ENCODE assay signal across 17 cellular contexts in genomic region chr6:10733151-10733715, GRCh38. TPM values are rescaled to one million over a fixed set of nuclear protein-coding genes. Genes with fewer than 3 reads are reported as not detected.
A peak's percentile ranks its signal among the peaks of the same experiment; 100 is the strongest.
DNase-seq lines count a peak whose midpoint lies in the region; ATAC-seq and TF ChIP-seq lines count a peak whose summit lies in the region.
"Had no signal": no experiment of that assay in that cellular context is flagged by ENCODE, and none has a peak within 500 bp of the region (broad histone marks: within the 10 kb centered on the region; RNA-seq: fewer than 3 reads in every experiment).

No MANE protein-coding gene starts in this region.

- no peak overlapping the region for H2BK15ac ChIP-seq in mesenchymal stem cell (ENCODE audit: low read depth, poor library complexity, severe bottlenecking)

- H3K23ac ChIP-seq in mesenchymal stem cell (ENCODE audit: low read length in 2 of 2) = no peak overlapping the region

- H3K4me3 Mint-ChIP-seq in GM23338 = no peak overlapping the region
- no peak overlapping the region for H3K4me3 Mint-ChIP-seq in WTC11
- no peak overlapping the region for H3K4me3 Mint-ChIP-seq in activated T-helper 17 cell treated with anti-CD3 and anti-CD28 coated beads, Interleukin-2, amount 50 U/mL, for 72 hours
- no peak overlapping the region for H3K4me3 Mint-ChIP-seq in T-helper 2 cell treated with Interferon-gamma antibody and Interleukin-4, amounts not matched to agents 5 μg/mL and 100 μg/mL, for 36 hours
- no peak overlapping the region for H3K4me3 Mint-ChIP-seq in stimulated activated memory B cell treated with anti-CD40 and anti-IgM and Interleukin-4, amounts not matched to agents 10 μg/mL and 1 μg/mL and 100 μg/mL, for 72 hours
- H3K4me3 Mint-ChIP-seq: activated naive CD8-positive, alpha-beta T cell treated with anti-CD3 and anti-CD28 coated beads, Interleukin-2, amount 10 ng/mL, durations not matched to agents 7 days and 5 days; H9 had no signal

- no peak overlapping the region for H3K9ac ChIP-seq in mesenchymal stem cell (ENCODE audit: low read length)

- no peak overlapping the region for H2AFZ ChIP-seq in GM23338
- H2AFZ ChIP-seq in mesenchymal stem cell (ENCODE audit: low read depth, low read length) = no peak overlapping the region

- no peak overlapping the region for H4K91ac ChIP-seq in mesenchymal stem cell (ENCODE audit: low read length)

- WGBS in mesenchymal stem cell = 94% methylated on average over 17 of the region's 17 CpGs

- H3K27ac Mint-ChIP-seq in GM23338 (peak overlapping the region; percentile 56; the same call in 1 of the 2 replicates), WTC11 (peak overlapping the region; percentile 57)
- no peak overlapping the region for H3K27ac Mint-ChIP-seq in activated T-helper 17 cell treated with anti-CD3 and anti-CD28 coated beads, Interleukin-2, amount 50 U/mL, for 72 hours
- no peak overlapping the region for H3K27ac Mint-ChIP-seq in T-helper 2 cell treated with Interferon-gamma antibody and Interleukin-4, amounts not matched to agents 5 μg/mL and 100 μg/mL, for 36 hours
- H3K27ac Mint-ChIP-seq in stimulated activated memory B cell treated with anti-CD40 and anti-IgM and Interleukin-4, amounts not matched to agents 10 μg/mL and 1 μg/mL and 100 μg/mL, for 72 hours = no peak overlapping the region
- H3K27ac Mint-ChIP-seq: activated naive CD8-positive, alpha-beta T cell treated with anti-CD3 and anti-CD28 coated beads, Interleukin-2, amount 10 ng/mL, durations not matched to agents 7 days and 5 days had no signal

- no peak overlapping the region for H3K4me2 ChIP-seq in GM23338
- H3K4me2 ChIP-seq in mesenchymal stem cell (ENCODE audit: low read length, poor library complexity, severe bottlenecking) = no peak overlapping the region

- H3K27me3 Mint-ChIP-seq in GM23338 (ENCODE audit: insufficient read depth, low read depth, poor library complexity) = peaks cover 5% of the 10 kb centered on the region
- H3K27me3 Mint-ChIP-seq in WTC11 (ENCODE audit: low read depth) = no peaks in the 10 kb centered on the region
- no peaks in the 10 kb centered on the region for H3K27me3 Mint-ChIP-seq in activated T-helper 17 cell treated with anti-CD3 and anti-CD28 coated beads, Interleukin-2, amount 50 U/mL, for 72 hours
- no peaks in the 10 kb centered on the region for H3K27me3 Mint-ChIP-seq in T-helper 2 cell treated with Interferon-gamma antibody and Interleukin-4, amounts not matched to agents 5 μg/mL and 100 μg/mL, for 36 hours (ENCODE audit: low read depth)
- H3K27me3 Mint-ChIP-seq in stimulated activated memory B cell treated with anti-CD40 and anti-IgM and Interleukin-4, amounts not matched to agents 10 μg/mL and 1 μg/mL and 100 μg/mL, for 72 hours = no peaks in the 10 kb centered on the region
- H3K27me3 Mint-ChIP-seq: activated naive CD8-positive, alpha-beta T cell treated with anti-CD3 and anti-CD28 coated beads, Interleukin-2, amount 10 ng/mL, durations not matched to agents 7 days and 5 days had no signal

- no peak overlapping the region for H2BK120ac ChIP-seq in mesenchymal stem cell (ENCODE audit: low read depth, low read length)

- H3K9me2 ChIP-seq in GM23338 (ENCODE audit: insufficient read depth) = no peaks in the 10 kb centered on the region

- H2AK5ac ChIP-seq in mesenchymal stem cell (ENCODE audit: low read length, severe bottlenecking) = peak overlapping the region; percentile 7

- TF ChIP-seq CTCF in 22Rv1 (IDR thresholded peaks at IDR 0.05) (no peak), GM23338 (conservative IDR thresholded peaks at IDR 0.05; ENCODE audit: low read depth in 2 of 2) (no peak), WTC11 (IDR thresholded peaks at IDR 0.05) (no peak)

- H4K20me1 ChIP-seq in GM23338 (replicated peaks; ENCODE audit: insufficient read depth) = no peaks in the 10 kb centered on the region

- CTCF ChIA-PET in WTC11 (lab: Charles Lee) = interaction anchor here (1.0 kb wide), 1 partner anchor 14 kb away, joined by 3 read pairs; no protein-coding TSS in a partner anchor

- H3F3A ChIP-seq in GM23338 (replicated peaks; ENCODE audit: low read depth) = no peaks in the 10 kb centered on the region

- H3K18ac ChIP-seq in mesenchymal stem cell (ENCODE audit: low read depth in 1 of 2, low read length in 2 of 2) = no peak overlapping the region

- no peak overlapping the region for H2BK12ac ChIP-seq in mesenchymal stem cell (ENCODE audit: low read length in 2 of 2)

- peaks cover 11% of the 10 kb centered on the region for H3K79me1 ChIP-seq in mesenchymal stem cell (replicated peaks; ENCODE audit: low read length, poor library complexity, severe bottlenecking)

- no peak overlapping the region for H3K14ac ChIP-seq in mesenchymal stem cell (ENCODE audit: low read length in 2 of 2)

- no peaks in the 10 kb centered on the region for H3K9me3 ChIP-seq in mesenchymal stem cell (ENCODE audit: control insufficient read depth, low read length)
- H3K9me3 ChIP-seq: BE2C had no signal

- no peaks in the 10 kb centered on the region for H3K4me1 ChIP-seq in GM23338 (ENCODE audit: insufficient read depth)
- H3K4me1 ChIP-seq in mesenchymal stem cell (ENCODE audit: control insufficient read depth, insufficient read depth, low read depth, low read length) = peaks cover 6% of the 10 kb centered on the region
- H3K4me1 ChIP-seq: BE2C had no signal

- POLR2A ChIA-PET in WTC11 (lab: Charles Lee) = interaction anchor here (0.6 kb wide), 1 partner anchor 11 kb away, joined by 3 read pairs; no protein-coding TSS in a partner anchor

- ATAC-seq in GM23338 (peak; percentile 40), WTC11 (no peak; the same call in none of the 2 replicates)
- no peak for ATAC-seq in activated T-helper 17 cell treated with anti-CD3 and anti-CD28 coated beads, Interleukin-2, amount 50 U/mL, for 72 hours (replicated peaks)
- no peak for ATAC-seq in stimulated activated memory B cell treated with anti-CD40 and anti-IgM and Interleukin-4, amounts not matched to agents 10 μg/mL and 1 μg/mL and 100 μg/mL, for 72 hours

- no peak overlapping the region for H2BK5ac ChIP-seq in mesenchymal stem cell (ENCODE audit: low read depth, low read length, poor library complexity, severe bottlenecking)

- peaks cover 42% of the 10 kb centered on the region for H3K36me3 Mint-ChIP-seq in GM23338 (ENCODE audit: low read depth)
- peaks cover 39% of the 10 kb centered on the region for H3K36me3 Mint-ChIP-seq in WTC11
- peaks cover 37% of the 10 kb centered on the region for H3K36me3 Mint-ChIP-seq in activated T-helper 17 cell treated with anti-CD3 and anti-CD28 coated beads, Interleukin-2, amount 50 U/mL, for 72 hours (ENCODE audit: low read depth)
- H3K36me3 Mint-ChIP-seq in T-helper 2 cell treated with Interferon-gamma antibody and Interleukin-4, amounts not matched to agents 5 μg/mL and 100 μg/mL, for 36 hours (ENCODE audit: low read depth) = peaks cover 17% of the 10 kb centered on the region
- H3K36me3 Mint-ChIP-seq in stimulated activated memory B cell treated with anti-CD40 and anti-IgM and Interleukin-4, amounts not matched to agents 10 μg/mL and 1 μg/mL and 100 μg/mL, for 72 hours = peaks cover 8% of the 10 kb centered on the region

- H3K27me3 ChIP-seq in GM23338 (ENCODE audit: insufficient read depth) (no peaks in the 10 kb centered on the region), mesenchymal stem cell (ENCODE audit: control insufficient read depth in 1 of 2, insufficient read depth in 1 of 2, low read length in 2 of 2) (no peaks in the 10 kb centered on the region)
- H3K27me3 ChIP-seq: BE2C had no signal

- H3K4me1 Mint-ChIP-seq in GM23338 = no peaks in the 10 kb centered on the region
- H3K4me1 Mint-ChIP-seq in WTC11 = no peaks in the 10 kb centered on the region
- H3K4me1 Mint-ChIP-seq in activated T-helper 17 cell treated with anti-CD3 and anti-CD28 coated beads, Interleukin-2, amount 50 U/mL, for 72 hours = peaks cover under 1% of the 10 kb centered on the region
- no peaks in the 10 kb centered on the region for H3K4me1 Mint-ChIP-seq in T-helper 2 cell treated with Interferon-gamma antibody and Interleukin-4, amounts not matched to agents 5 μg/mL and 100 μg/mL, for 36 hours (ENCODE audit: low read depth)
- peaks cover under 1% of the 10 kb centered on the region for H3K4me1 Mint-ChIP-seq in stimulated activated memory B cell treated with anti-CD40 and anti-IgM and Interleukin-4, amounts not matched to agents 10 μg/mL and 1 μg/mL and 100 μg/mL, for 72 hours
- H3K4me1 Mint-ChIP-seq: activated naive CD8-positive, alpha-beta T cell treated with anti-CD3 and anti-CD28 coated beads, Interleukin-2, amount 10 ng/mL, durations not matched to agents 7 days and 5 days; H9 had no signal

- no peaks in the 10 kb centered on the region for H3K9me3 Mint-ChIP-seq in GM23338
- no peaks in the 10 kb centered on the region for H3K9me3 Mint-ChIP-seq in WTC11
- H3K9me3 Mint-ChIP-seq in activated T-helper 17 cell treated with anti-CD3 and anti-CD28 coated beads, Interleukin-2, amount 50 U/mL, for 72 hours = no peaks in the 10 kb centered on the region
- H3K9me3 Mint-ChIP-seq in T-helper 2 cell treated with Interferon-gamma antibody and Interleukin-4, amounts not matched to agents 5 μg/mL and 100 μg/mL, for 36 hours = no peaks in the 10 kb centered on the region
- H3K9me3 Mint-ChIP-seq in stimulated activated memory B cell treated with anti-CD40 and anti-IgM and Interleukin-4, amounts not matched to agents 10 μg/mL and 1 μg/mL and 100 μg/mL, for 72 hours = no peaks in the 10 kb centered on the region
- H3K9me3 Mint-ChIP-seq: activated naive CD8-positive, alpha-beta T cell treated with anti-CD3 and anti-CD28 coated beads, Interleukin-2, amount 10 ng/mL, durations not matched to agents 7 days and 5 days; H9 had no signal

- H3K4me3 ChIP-seq in GM23338 (no peak overlapping the region), mesenchymal stem cell (ENCODE audit: insufficient read depth in 1 of 2, low read depth in 1 of 2, low read length in 2 of 2) (no peak overlapping the region)

- H3K36me3 ChIP-seq in GM23338 (ENCODE audit: insufficient read depth) = peaks cover 10% of the 10 kb centered on the region; the same call in 1 of the 2 replicates
- peaks cover 22 to 56% of the 10 kb centered on the region in 2 experiments for H3K36me3 ChIP-seq in mesenchymal stem cell (ENCODE audit: control insufficient read depth in 1 of 2, insufficient read depth in 2 of 2, low read depth in 1 of 2, low read length in 2 of 2)
- H3K36me3 ChIP-seq: BE2C had no signal

- H4K8ac ChIP-seq in mesenchymal stem cell (ENCODE audit: low read length) = no peak overlapping the region

- H3K27ac ChIP-seq in 22Rv1 (peak overlapping the region; percentile 9; the same call in 1 of the 2 replicates), GM23338 (ENCODE audit: low read depth) (peak overlapping the region; percentile 68; the same call in 1 of the 2 replicates), mesenchymal stem cell (ENCODE audit: low read length, poor library complexity, severe bottlenecking) (peak overlapping the region; percentile 56)

- no peaks in the 10 kb centered on the region; the same call in 1 of the 2 replicates for H3K79me2 ChIP-seq in GM23338 (replicated peaks; ENCODE audit: insufficient read depth)

- DNase-seq in GM23338 (ENCODE audit: low spot score) (peak; percentile 32), WTC11 (ENCODE audit: low spot score) (no peak), mesenchymal stem cell (no peak), AG08396 (ENCODE audit: low spot score) (no peak)
- no peak for DNase-seq in T-helper 2 cell treated with Interferon-gamma antibody and Interleukin-4, amounts not matched to agents 5 μg/mL and 100 μg/mL, for 36 hours (ENCODE audit: low spot score)
- DNase-seq: activated naive CD8-positive, alpha-beta T cell treated with anti-CD3 and anti-CD28 coated beads, Interleukin-2, amount 10 ng/mL, durations not matched to agents 7 days and 5 days; BE2C; H9; midbrain; NCI-H1105 treated with DMSO at 0.1 percent for 48 hours; NCI-H524; RPMI8226; stimulated activated CD4-positive, alpha-beta T cell treated with anti-CD3 and anti-CD28 coated beads, Interleukin-1b, Interleukin-23, amount 100 ng/mL, for 48 hours had no signal

- H3K4ac ChIP-seq in mesenchymal stem cell (ENCODE audit: low read depth in 1 of 2, low read length in 2 of 2) = no peak overlapping the region

RNA-seq across cellular contexts. Expression of gene TMEM14C, which starts 10.4 kb away (rescaled TPM):
- 123 and 131 TPM in 2 replicates for total RNA-seq in GM23338 (2014; rRNA removed; shearing (Covaris generic))
- 232 and 241 TPM in 2 replicates for polyA plus RNA-seq in GM23338 (2016; fragmentation: Nextera tagmentation; extraction: Ambion mirVana)
- 103 to 122 TPM (median 119 TPM) in 3 replicates for total RNA-seq in WTC11 (2021)
- polyA plus RNA-seq in mesenchymal stem cell (2013, experiment 1 of 2) = 216 TPM
- 223 TPM for polyA plus RNA-seq in mesenchymal stem cell (2013, experiment 2 of 2)
- 10 to 100 TPM; 52.6 to 64.1 TPM for total RNA-seq in activated T-helper 17 cell treated with anti-CD3 and anti-CD28 coated beads, Interleukin-2, amount 50 U/mL, for 72 hours

RNA-seq across cellular contexts. Expression of gene TMEM14B, which starts 14.4 kb away (rescaled TPM):
- total RNA-seq in GM23338 (2014; rRNA removed; shearing (Covaris generic)) = 104 and 111 TPM in 2 replicates
- polyA plus RNA-seq in GM23338 (2016; fragmentation: Nextera tagmentation; extraction: Ambion mirVana) = 210 TPM in 2 replicates
- 72.7 to 82.9 TPM (median 78.0 TPM) in 3 replicates for total RNA-seq in WTC11 (2021)
- polyA plus RNA-seq in mesenchymal stem cell (2013, experiment 1 of 2) = 76.2 TPM
- polyA plus RNA-seq in mesenchymal stem cell (2013, experiment 2 of 2) = 78.3 TPM
- 100 to 1,000 TPM in 1 of 2 donors, 10 to 100 TPM in 1; 90.4 to 109 TPM for total RNA-seq in activated T-helper 17 cell treated with anti-CD3 and anti-CD28 coated beads, Interleukin-2, amount 50 U/mL, for 72 hours

RNA-seq across cellular contexts. Expression of gene PAK1IP1, which starts 38.5 kb away (rescaled TPM):
- 45.5 and 47.4 TPM in 2 replicates for total RNA-seq in GM23338 (2014; rRNA removed; shearing (Covaris generic))
- 82.1 and 93.2 TPM in 2 replicates for polyA plus RNA-seq in GM23338 (2016; fragmentation: Nextera tagmentation; extraction: Ambion mirVana)
- 24.8 to 30.4 TPM (median 24.9 TPM) in 3 replicates for total RNA-seq in WTC11 (2021)
- polyA plus RNA-seq in mesenchymal stem cell (2013, experiment 1 of 2) = 22.4 TPM
- polyA plus RNA-seq in mesenchymal stem cell (2013, experiment 2 of 2) = 23.4 TPM
- 10 to 100 TPM; 13.7 to 27.4 TPM for total RNA-seq in activated T-helper 17 cell treated with anti-CD3 and anti-CD28 coated beads, Interleukin-2, amount 50 U/mL, for 72 hours

RNA-seq across cellular contexts. Expression of gene C6orf52, which starts 38.8 kb away (rescaled TPM):
- total RNA-seq in GM23338 (2014; rRNA removed; shearing (Covaris generic)) = 0.47 TPM in 1 of 2 replicates, not detected in the other
- polyA plus RNA-seq in GM23338 (2016; fragmentation: Nextera tagmentation; extraction: Ambion mirVana) = 3.8 and 4.4 TPM in 2 replicates
- total RNA-seq in WTC11 (2021) = 0.42 to 1.8 TPM (median 0.50 TPM) in 3 replicates
- polyA plus RNA-seq in mesenchymal stem cell (2013, experiment 1 of 2) = 1.7 TPM
- 2.4 TPM for polyA plus RNA-seq in mesenchymal stem cell (2013, experiment 2 of 2)
- not detected for total RNA-seq in activated T-helper 17 cell treated with anti-CD3 and anti-CD28 coated beads, Interleukin-2, amount 50 U/mL, for 72 hours
- total RNA-seq: posterior vena cava had no signal

Comparison
In these comparisons a context has a peak if more than half of its experiments do, and no peak if none do; other contexts are left out.
1. H3K27ac ChIP-seq: peak in every context shown above with its lines; median percentile 68 in GM23338; 56 in mesenchymal stem cell; 9 in 22Rv1.
2. H3K27ac Mint-ChIP-seq: peak in GM23338 (single experiment) and WTC11 (single experiment); none in activated T-helper 17 cell treated with anti-CD3 and anti-CD28 coated beads, Interleukin-2, amount 50 U/mL, for 72 hours (single experiment), T-helper 2 cell treated with Interferon-gamma antibody and Interleukin-4, amounts not matched to agents 5 μg/mL and 100 μg/mL, for 36 hours (single experiment) and stimulated activated memory B cell treated with anti-CD40 and anti-IgM and Interleukin-4, amounts not matched to agents 10 μg/mL and 1 μg/mL and 100 μg/mL, for 72 hours (single experiment).